In the genomic region with DNA sequence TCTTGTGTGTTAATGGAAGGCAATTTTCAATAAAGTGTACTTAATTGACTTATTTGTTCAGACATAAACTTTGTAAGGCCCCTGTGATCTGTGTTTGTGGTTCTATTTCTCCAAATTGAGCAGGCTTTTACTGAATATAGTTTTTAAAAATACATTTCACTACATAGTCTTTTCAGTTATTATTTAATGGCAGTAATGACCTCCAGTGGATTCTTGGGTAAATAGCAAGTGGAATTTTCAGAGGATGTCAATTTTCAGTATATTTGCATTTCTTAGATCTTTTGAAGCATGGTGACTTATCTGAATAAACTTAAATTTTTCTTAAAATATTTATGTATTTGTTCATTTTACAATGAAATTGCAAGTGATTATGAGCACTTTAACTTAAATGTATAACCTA, we compare ENCODE assay signal across 15 cellular contexts.
DNase-seq lines count a peak whose midpoint lies in the region; ATAC-seq, FAIRE-seq and TF ChIP-seq lines count a peak whose summit lies in the region.
"Had no signal": no experiment of that assay in that cellular context is flagged by ENCODE, and none has a peak within 500 bp of the region (broad histone marks: within the 10 kb centered on the region; RNA-seq: fewer than 3 reads in every experiment).

No MANE protein-coding gene starts in this region.

- H3K9me2 ChIP-seq in Karpas-422 (replicated peaks; ENCODE audit: insufficient read depth, low read length), result no peaks in the 10 kb centered on the region

- H3K27ac ChIP-seq in A549 (no peak overlapping the region), RWPE2 (ENCODE audit: poor library complexity, severe bottlenecking) (no peak overlapping the region), Karpas-422 (ENCODE audit: low read length) (no peak overlapping the region)
- H3K27ac ChIP-seq: ascending aorta, left ventricle myocardium inferior, sigmoid colon had no signal

- H3K4me3 ChIP-seq in A549 (no peak overlapping the region), RWPE2 (ENCODE audit: severe bottlenecking) (no peak overlapping the region), fibroblast of the aortic adventitia (ENCODE audit: low read depth, low read length) (no peak overlapping the region), Karpas-422 (ENCODE audit: low read length) (no peak overlapping the region)
- H3K4me3 ChIP-seq: ascending aorta, left ventricle myocardium inferior, sigmoid colon had no signal

- H2AFZ ChIP-seq in Karpas-422 (ENCODE audit: low read length), result no peak overlapping the region

- no peak overlapping the region for H3K9ac ChIP-seq in Karpas-422 (ENCODE audit: low read length)

- POLR2A ChIA-PET in A549 (lab: Yijun Ruan, JAX), result no interaction called here

- H3K4me1 ChIP-seq in A549 (no peaks in the 10 kb centered on the region), RWPE2 (ENCODE audit: insufficient read depth, poor library complexity, severe bottlenecking) (no peaks in the 10 kb centered on the region), Karpas-422 (ENCODE audit: low read length) (no peaks in the 10 kb centered on the region)
- H3K4me1 ChIP-seq: ascending aorta, left ventricle myocardium inferior, sigmoid colon had no signal

- 0 out of 5 replicates have a peak, but pooled peaks have one; percentile 17 to 24 for TF ChIP-seq RAD21 in A549 (conservative IDR thresholded peaks at IDR 0.05 in 1 of 2, IDR thresholded peaks at IDR 0.05 in 1 of 2)

- no peak for TF ChIP-seq POLR2A in A549 (IDR thresholded peaks at IDR 0.05; ENCODE audit: low read length)

- H3K79me2 ChIP-seq in Karpas-422 (ENCODE audit: low read length), result no peaks in the 10 kb centered on the region

- H3K36me3 ChIP-seq in RWPE2 (ENCODE audit: low read depth), result no peaks in the 10 kb centered on the region
- no peaks in the 10 kb centered on the region for H3K36me3 ChIP-seq in Karpas-422 (ENCODE audit: insufficient read depth, low read length)
- H3K36me3 ChIP-seq: ascending aorta, left ventricle myocardium inferior, sigmoid colon had no signal

- CTCF ChIA-PET in A549 (lab: Yijun Ruan, JAX), result no interaction called here

- H3K4me2 ChIP-seq in A549 (no peak overlapping the region), Karpas-422 (ENCODE audit: low read depth, low read length, poor library complexity, severe bottlenecking) (no peak overlapping the region)

- no peak for ATAC-seq in A549
- ATAC-seq in RWPE2 (ENCODE audit: low read depth), result no peak
- no peak for ATAC-seq in HG02623 (IDR thresholded peaks at IDR 0.05; ENCODE audit: unreplicated experiment)
- ATAC-seq: activated CD8-positive, alpha-beta T cell treated with anti-CD3 and anti-CD28 coated beads for 36 hours; natural killer cell treated with Interleukin-12 subunit alpha and Interleukin-12 subunit beta and Interleukin-15 and Interleukin-18, amount 100 ng/mL, for 72 hours had no signal

- H4K20me1 ChIP-seq in Karpas-422 (ENCODE audit: insufficient read depth, low read depth, low read length), result no peaks in the 10 kb centered on the region

- no peaks in the 10 kb centered on the region for H3K9me3 ChIP-seq in A549
- no peaks in the 10 kb centered on the region for H3K9me3 ChIP-seq in RWPE2 (ENCODE audit: severe bottlenecking)
- H3K9me3 ChIP-seq in Karpas-422 (ENCODE audit: low read length), result peaks cover 24% of the 10 kb centered on the region
- H3K9me3 ChIP-seq: ascending aorta, left ventricle myocardium inferior, sigmoid colon had no signal

- no peak for FAIRE-seq in A549 (lab: Jason Lieb, UNC)

- DNase-seq in A549 (ENCODE audit: low read depth in 1 of 2, low spot score in 1 of 2) (no peak), GM03348 (ENCODE audit: low spot score) (peak; percentile 5), RWPE2 (ENCODE audit: low spot score) (no peak), fibroblast of the aortic adventitia (ENCODE audit: low read depth) (peak; percentile 8), AG08396 (ENCODE audit: low spot score) (no peak), T-helper 9 cell (no peak), Karpas-422 (no peak)
- DNase-seq: activated CD8-positive, alpha-beta T cell treated with anti-CD3 and anti-CD28 coated beads for 36 hours; CD8-positive, alpha-beta memory T cell; left ventricle myocardium inferior; NCI-H187; sigmoid colon had no signal

- no peak for TF ChIP-seq EP300 in A549 (IDR thresholded peaks at IDR 0.05)

- TF ChIP-seq CTCF in A549 (IDR thresholded peaks at IDR 0.05) (no peak), RWPE2 (IDR thresholded peaks at IDR 0.05; ENCODE audit: poor library complexity, severe bottlenecking) (peak; percentile 8), fibroblast of the aortic adventitia (IDR thresholded peaks at IDR 0.05; ENCODE audit: insufficient read depth, low read length) (peak; percentile 17)

- H3K27me3 ChIP-seq in RWPE2 (ENCODE audit: insufficient read depth, poor library complexity, severe bottlenecking), result no peaks in the 10 kb centered on the region
- H3K27me3 ChIP-seq in Karpas-422 (ENCODE audit: low read length), result no peaks in the 10 kb centered on the region
- H3K27me3 ChIP-seq: ascending aorta, sigmoid colon had no signal

TF ChIP-seq in A549, 52 proteins besides CTCF, POLR2A, EP300 and RAD21 (continues in another document):
- TF ChIP-seq, protein P1, sequence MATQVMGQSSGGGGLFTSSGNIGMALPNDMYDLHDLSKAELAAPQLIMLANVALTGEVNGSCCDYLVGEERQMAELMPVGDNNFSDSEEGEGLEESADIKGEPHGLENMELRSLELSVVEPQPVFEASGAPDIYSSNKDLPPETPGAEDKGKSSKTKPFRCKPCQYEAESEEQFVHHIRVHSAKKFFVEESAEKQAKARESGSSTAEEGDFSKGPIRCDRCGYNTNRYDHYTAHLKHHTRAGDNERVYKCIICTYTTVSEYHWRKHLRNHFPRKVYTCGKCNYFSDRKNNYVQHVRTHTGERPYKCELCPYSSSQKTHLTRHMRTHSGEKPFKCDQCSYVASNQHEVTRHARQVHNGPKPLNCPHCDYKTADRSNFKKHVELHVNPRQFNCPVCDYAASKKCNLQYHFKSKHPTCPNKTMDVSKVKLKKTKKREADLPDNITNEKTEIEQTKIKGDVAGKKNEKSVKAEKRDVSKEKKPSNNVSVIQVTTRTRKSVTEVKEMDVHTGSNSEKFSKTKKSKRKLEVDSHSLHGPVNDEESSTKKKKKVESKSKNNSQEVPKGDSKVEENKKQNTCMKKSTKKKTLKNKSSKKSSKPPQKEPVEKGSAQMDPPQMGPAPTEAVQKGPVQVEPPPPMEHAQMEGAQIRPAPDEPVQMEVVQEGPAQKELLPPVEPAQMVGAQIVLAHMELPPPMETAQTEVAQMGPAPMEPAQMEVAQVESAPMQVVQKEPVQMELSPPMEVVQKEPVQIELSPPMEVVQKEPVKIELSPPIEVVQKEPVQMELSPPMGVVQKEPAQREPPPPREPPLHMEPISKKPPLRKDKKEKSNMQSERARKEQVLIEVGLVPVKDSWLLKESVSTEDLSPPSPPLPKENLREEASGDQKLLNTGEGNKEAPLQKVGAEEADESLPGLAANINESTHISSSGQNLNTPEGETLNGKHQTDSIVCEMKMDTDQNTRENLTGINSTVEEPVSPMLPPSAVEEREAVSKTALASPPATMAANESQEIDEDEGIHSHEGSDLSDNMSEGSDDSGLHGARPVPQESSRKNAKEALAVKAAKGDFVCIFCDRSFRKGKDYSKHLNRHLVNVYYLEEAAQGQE (IDR thresholded peaks at IDR 0.05), result no peak
- TF ChIP-seq BHLHE40 (IDR thresholded peaks at IDR 0.05; ENCODE audit: low read depth, low read length) (no peak), CEBPB (IDR thresholded peaks at IDR 0.05) (no peak), SMC3 (IDR thresholded peaks at IDR 0.05) (no peak), EHF (CRISPR knock-in tag; IDR thresholded peaks at IDR 0.05) (no peak), NR3C1 (IDR thresholded peaks at IDR 0.05) (no peak), ZFP36 (IDR thresholded peaks at IDR 0.05; ENCODE audit: borderline replicate concordance, partially characterized antibody) (no peak), ESRRA (IDR thresholded peaks at IDR 0.05; ENCODE audit: borderline replicate concordance, low read length) (no peak), NPAS2 (CRISPR knock-in tag; IDR thresholded peaks at IDR 0.05; ENCODE audit: borderline replicate concordance) (no peak), RCOR1 (IDR thresholded peaks at IDR 0.05; ENCODE audit: low read depth, low read length) (no peak), FOSL2 (IDR thresholded peaks at IDR 0.05) (no peak), FOSL2 (CRISPR knock-in tag; IDR thresholded peaks at IDR 0.05) (no peak), KDM1A (IDR thresholded peaks at IDR 0.05; ENCODE audit: low read depth) (no peak), POLR2AphosphoS2 (conservative IDR thresholded peaks at IDR 0.05; ENCODE audit: low read length) (no peak), PHF8 (IDR thresholded peaks at IDR 0.05; ENCODE audit: borderline replicate concordance, low read depth) (no peak)
- TF ChIP-seq, protein P2, sequence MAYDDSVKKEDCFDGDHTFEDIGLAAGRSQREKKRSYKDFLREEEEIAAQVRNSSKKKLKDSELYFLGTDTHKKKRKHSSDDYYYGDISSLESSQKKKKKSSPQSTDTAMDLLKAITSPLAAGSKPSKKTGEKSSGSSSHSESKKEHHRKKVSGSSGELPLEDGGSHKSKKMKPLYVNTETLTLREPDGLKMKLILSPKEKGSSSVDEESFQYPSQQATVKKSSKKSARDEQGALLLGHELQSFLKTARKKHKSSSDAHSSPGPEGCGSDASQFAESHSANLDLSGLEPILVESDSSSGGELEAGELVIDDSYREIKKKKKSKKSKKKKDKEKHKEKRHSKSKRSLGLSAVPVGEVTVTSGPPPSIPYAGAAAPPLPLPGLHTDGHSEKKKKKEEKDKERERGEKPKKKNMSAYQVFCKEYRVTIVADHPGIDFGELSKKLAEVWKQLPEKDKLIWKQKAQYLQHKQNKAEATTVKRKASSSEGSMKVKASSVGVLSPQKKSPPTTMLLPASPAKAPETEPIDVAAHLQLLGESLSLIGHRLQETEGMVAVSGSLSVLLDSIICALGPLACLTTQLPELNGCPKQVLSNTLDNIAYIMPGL (CRISPR knock-in tag; IDR thresholded peaks at IDR 0.05; ENCODE audit: borderline replicate concordance), result no peak
- TF ChIP-seq, protein P3, sequence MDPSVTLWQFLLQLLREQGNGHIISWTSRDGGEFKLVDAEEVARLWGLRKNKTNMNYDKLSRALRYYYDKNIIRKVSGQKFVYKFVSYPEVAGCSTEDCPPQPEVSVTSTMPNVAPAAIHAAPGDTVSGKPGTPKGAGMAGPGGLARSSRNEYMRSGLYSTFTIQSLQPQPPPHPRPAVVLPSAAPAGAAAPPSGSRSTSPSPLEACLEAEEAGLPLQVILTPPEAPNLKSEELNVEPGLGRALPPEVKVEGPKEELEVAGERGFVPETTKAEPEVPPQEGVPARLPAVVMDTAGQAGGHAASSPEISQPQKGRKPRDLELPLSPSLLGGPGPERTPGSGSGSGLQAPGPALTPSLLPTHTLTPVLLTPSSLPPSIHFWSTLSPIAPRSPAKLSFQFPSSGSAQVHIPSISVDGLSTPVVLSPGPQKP (IDR thresholded peaks at IDR 0.05; ENCODE audit: low read depth, low read length), result no peak

Comparison
In these comparisons a context has a peak if more than half of its experiments do, and no peak if none do; other contexts are left out.
1. DNase-seq: peak in GM03348 (single experiment) and fibroblast of the aortic adventitia (single experiment); none in A549 (0 of 2), RWPE2 (single experiment), AG08396 (single experiment), T-helper 9 cell (single experiment) and Karpas-422 (single experiment).